ENCODE assay signal across 20 cellular contexts in the genomic region with DNA sequence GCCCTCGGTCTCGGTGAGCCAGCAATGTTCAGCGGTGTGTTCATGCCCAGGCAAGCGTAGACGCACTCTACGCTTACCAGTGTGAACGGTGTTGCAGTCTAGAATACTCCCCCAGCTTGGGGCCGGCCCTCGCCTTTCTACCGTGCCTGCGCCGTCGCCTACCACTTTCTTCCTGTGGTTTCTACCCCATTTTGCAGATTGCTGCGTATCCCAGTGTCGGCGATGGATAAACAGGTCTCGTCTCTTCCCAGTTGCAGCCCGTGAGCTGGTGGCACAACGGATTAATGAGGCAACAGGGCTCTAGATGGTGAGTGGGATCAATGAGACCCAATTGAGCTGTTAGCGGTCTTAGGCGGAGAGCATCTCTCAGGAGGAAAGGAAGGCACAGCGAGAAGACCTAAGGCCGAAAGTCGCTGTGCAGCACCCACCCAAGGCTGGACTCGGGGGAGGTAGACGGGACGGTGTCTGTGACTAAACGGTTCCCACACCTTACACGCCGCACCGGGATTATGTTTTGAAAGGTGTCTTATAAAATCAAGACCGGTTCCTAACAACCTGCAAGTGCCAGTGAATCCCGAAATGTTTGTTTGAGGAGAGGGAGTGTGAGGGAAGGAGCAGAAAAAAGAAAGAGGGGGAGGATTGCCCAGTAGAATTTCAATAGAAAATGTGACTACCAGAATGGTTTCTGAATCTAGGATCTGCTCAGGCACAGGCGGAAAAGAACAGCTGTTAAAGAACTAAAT. TPM values are rescaled to one million over a fixed set of nuclear protein-coding genes. Genes with fewer than 3 reads are reported as not detected.
A peak's percentile ranks its signal among the peaks of the same experiment; 100 is the strongest.
DNase-seq lines count a peak whose midpoint lies in the region; ATAC-seq and TF ChIP-seq lines count a peak whose summit lies in the region.
"Had no signal": no experiment of that assay in that cellular context is flagged by ENCODE, and none has a peak within 500 bp of the region (broad histone marks: within the 10 kb centered on the region; RNA-seq: fewer than 3 reads in every experiment).

No MANE protein-coding gene starts in this region.

- TF ChIP-seq EP300 in esophagus muscularis mucosa (IDR thresholded peaks at IDR 0.05) = no peak

- peaks cover 38 to 54% (median 48%) of the 10 kb centered on the region in 4 donors for H3K4me1 ChIP-seq in esophagus muscularis mucosa

- peak overlapping the region; percentile 1 for H3K4me3 Mint-ChIP-seq in T-helper 17 cell

- intact Hi-C loops in esophagus muscularis mucosa (cut with DNase I) = no loop called here

- H3K27me3 Mint-ChIP-seq in T-helper 17 cell = peaks cover 61% of the 10 kb centered on the region

- no peak for TF ChIP-seq CTCF in esophagus muscularis mucosa (IDR thresholded peaks at IDR 0.05)

- peak; percentile 58 for DNase-seq in DMS153 treated with DMSO at 0.1 percent for 48 hours (lab: John Stamatoyannopoulos, UW; ENCODE audit: unreplicated experiment)
- DNase-seq in DMS153 (lab: John Stamatoyannopoulos, UW) = no peak
- DNase-seq in DMS53 (lab: John Stamatoyannopoulos, UW) = peak; percentile 71
- no peak for DNase-seq in T-helper 17 cell
- DNase-seq in left kidney (ENCODE audit: low read depth, low spot score) = peak; percentile 29
- no peak for DNase-seq in esophagus muscularis mucosa (ENCODE audit: extremely low spot score)
- DNase-seq: anterior cingulate cortex; CD4-positive, alpha-beta T cell; islet precursor cell; NCI-H2029; NCI-H524; PC-9 had no signal

- H3K36me3 Mint-ChIP-seq in T-helper 17 cell (ENCODE audit: low read depth) = peaks cover 5% of the 10 kb centered on the region

- no peak for TF ChIP-seq POLR2A in esophagus muscularis mucosa (IDR thresholded peaks at IDR 0.05; ENCODE audit: low read depth)

- H3K4me1 Mint-ChIP-seq in T-helper 17 cell = peaks cover 24% of the 10 kb centered on the region

- 7% methylated on average over 34 of the region's 34 CpGs for WGBS in esophagus muscularis mucosa

- ATAC-seq in T-helper 17 cell = no peak
- no peak for ATAC-seq in HG02571 (IDR thresholded peaks at IDR 0.05; ENCODE audit: unreplicated experiment)
- no peak for ATAC-seq in HG02588 (IDR thresholded peaks at IDR 0.05; ENCODE audit: unreplicated experiment)

- H3K36me3 ChIP-seq in esophagus muscularis mucosa = no peaks in the 10 kb centered on the region

- no peak overlapping the region for H3K4me3 ChIP-seq in esophagus muscularis mucosa
- H3K4me3 ChIP-seq: PC-9 had no signal

- H3K27ac Mint-ChIP-seq in T-helper 17 cell = peak overlapping the region; percentile 71
- H3K27ac Mint-ChIP-seq: CD4-positive, alpha-beta T cell; progenitor cell of endocrine pancreas had no signal

- no peak overlapping the region for H3K27ac ChIP-seq in esophagus muscularis mucosa (replicated peaks in 1 of 4)
- H3K27ac ChIP-seq: 22Rv1, epithelial cell of prostate, PC-9 had no signal

- H3K9me3 ChIP-seq in T-helper 17 cell (ENCODE audit: control insufficient read depth, low read length, poor library complexity, severe bottlenecking) (peaks cover 22% of the 10 kb centered on the region), esophagus muscularis mucosa (no peaks in the 10 kb centered on the region)

- peaks cover 25 to 100% (median 94%) of the 10 kb centered on the region in 4 donors for H3K27me3 ChIP-seq in esophagus muscularis mucosa

RNA-seq across cellular contexts. Expression of gene OTP, which starts 5.8 kb away (rescaled TPM):
- total RNA-seq in T-helper 17 cell = not detected
- not detected for total RNA-seq in esophagus muscularis mucosa
- total RNA-seq: CD4-positive, alpha-beta T cell; G401; mononuclear cell; PC-9; progenitor cell of endocrine pancreas; subcutaneous adipose tissue had no signal

Comparison
In these comparisons a context has a peak if more than half of its experiments do, and no peak if none do; other contexts are left out.
1. DNase-seq: peak in DMS153 treated with DMSO at 0.1 percent for 48 hours (single experiment), DMS53 (single experiment) and left kidney (single experiment); none in DMS153 (single experiment), T-helper 17 cell (0 of 3) and esophagus muscularis mucosa (single experiment).